ENCODE assay signal across 1 cellular context in genomic region chr11:112086422-112087191, GRCh38.
TF ChIP-seq lines count a peak whose summit lies in the region.

SDHD (plus strand) TSS chr11:112086873; CDS start chr11:112086908, 35 bp downstream.
TIMM8B (minus strand) TSS chr11:112086756; CDS start chr11:112086723, 33 bp downstream.

TF ChIP-seq in HEK293, 187 proteins besides CTCF, POLR2A, EP300 and RAD21 (continued from another document and continues in another):
- TF ChIP-seq TSHZ1 (tag by site-specific recombination; IDR thresholded peaks at IDR 0.05; ENCODE audit: borderline replicate concordance) (no peak), KLF8 (tag by site-specific recombination; IDR thresholded peaks at IDR 0.05) (no peak; the same call in 1 of the 2 replicates), ZNF341 (tag by site-specific recombination; IDR thresholded peaks at IDR 0.05; ENCODE audit: low read depth) (no peak), ZNF18 (tag by site-specific recombination; IDR thresholded peaks at IDR 0.05) (peak; percentile 96), ZBTB17 (tag by site-specific recombination; IDR thresholded peaks at IDR 0.05) (0 out of 2 replicates have a peak, but pooled peaks have one; percentile 38), ZNF580 (tag by site-specific recombination; IDR thresholded peaks at IDR 0.05) (peak; percentile 78), YY2 (tag by site-specific recombination; IDR thresholded peaks at IDR 0.05) (peak; percentile 91), ZBTB6 (tag by site-specific recombination; IDR thresholded peaks at IDR 0.05) (no peak), ZNF830 (tag by site-specific recombination; IDR thresholded peaks at IDR 0.05; ENCODE audit: low read depth) (no peak), PRDM10 (tag by site-specific recombination; IDR thresholded peaks at IDR 0.05) (no peak), ZNF768 (tag by site-specific recombination; IDR thresholded peaks at IDR 0.05) (no peak), ZNF530 (tag by site-specific recombination; IDR thresholded peaks at IDR 0.05; ENCODE audit: low read depth) (no peak), ZNF184 (tag by site-specific recombination; IDR thresholded peaks at IDR 0.05) (no peak), KLF1 (tag by site-specific recombination; IDR thresholded peaks at IDR 0.05) (no peak), SP7 (tag by site-specific recombination; IDR thresholded peaks at IDR 0.05) (peak; percentile 65; the same call in 1 of the 2 replicates), ZNF157 (tag by site-specific recombination; IDR thresholded peaks at IDR 0.05) (no peak), ZNF518A (tag by site-specific recombination; conservative IDR thresholded peaks at IDR 0.05; ENCODE audit: low read depth) (peak; percentile 95), ZNF596 (tag by site-specific recombination; IDR thresholded peaks at IDR 0.05) (no peak), ZNF670 (tag by site-specific recombination; IDR thresholded peaks at IDR 0.05; ENCODE audit: low read depth) (no peak), HOXD13 (CRISPR knock-in tag; IDR thresholded peaks at IDR 0.05; ENCODE audit: borderline replicate concordance) (no peak), ZNF488 (tag by site-specific recombination; IDR thresholded peaks at IDR 0.05) (no peak), ZNF19 (tag by site-specific recombination; IDR thresholded peaks at IDR 0.05; ENCODE audit: low read depth) (no peak), ZNF112 (tag by site-specific recombination; IDR thresholded peaks at IDR 0.05) (no peak), ZNF544 (tag by site-specific recombination; IDR thresholded peaks at IDR 0.05) (no peak), ZNF548 (tag by site-specific recombination; IDR thresholded peaks at IDR 0.05) (no peak), ZNF449 (tag by site-specific recombination; IDR thresholded peaks at IDR 0.05) (no peak), OVOL3 (tag by site-specific recombination; IDR thresholded peaks at IDR 0.05) (no peak), ZNF114 (tag by site-specific recombination; IDR thresholded peaks at IDR 0.05) (no peak), ZNF639 (tag by site-specific recombination; IDR thresholded peaks at IDR 0.05) (0 out of 2 replicates have a peak, but pooled peaks have one; percentile 12), ZNF48 (tag by site-specific recombination; IDR thresholded peaks at IDR 0.05) (no peak), SP3 (tag by site-specific recombination; IDR thresholded peaks at IDR 0.05) (peak; percentile 68), ZSCAN30 (tag by site-specific recombination; IDR thresholded peaks at IDR 0.05) (no peak), ZNF350 (tag by site-specific recombination; IDR thresholded peaks at IDR 0.05) (no peak), ZBTB7A (tag by site-specific recombination; IDR thresholded peaks at IDR 0.05; ENCODE audit: low read depth) (no peak), ZXDB (tag by site-specific recombination; IDR thresholded peaks at IDR 0.05) (peak; percentile 50), ZNF335 (tag by site-specific recombination; conservative IDR thresholded peaks at IDR 0.05) (peak; percentile 42), ZSCAN5A (tag by site-specific recombination; IDR thresholded peaks at IDR 0.05) (no peak), ZNF837 (tag by site-specific recombination; IDR thresholded peaks at IDR 0.05) (no peak), RBAK (tag by site-specific recombination; IDR thresholded peaks at IDR 0.05) (no peak)
